ENCODE assay signal across 8 cellular contexts in genomic region chr12:630656-631632, GRCh38. TPM values are rescaled to one million over a fixed set of nuclear protein-coding genes. Genes with fewer than 3 reads are reported as not detected.
DNase-seq lines count a peak whose midpoint lies in the region; ATAC-seq and TF ChIP-seq lines count a peak whose summit lies in the region.

No MANE protein-coding gene starts in this region.

- no peaks in the 10 kb centered on the region for H3K79me2 ChIP-seq in OCI-LY3 (ENCODE audit: low read length)

- no peak overlapping the region for H3K4me3 Mint-ChIP-seq in mesothelial cell of epicardium

- peak overlapping the region; percentile 82 for H2AFZ ChIP-seq in OCI-LY3 (ENCODE audit: low read depth, low read length)

- H3K9ac ChIP-seq in OCI-LY3 (ENCODE audit: low read length) = peak overlapping the region; percentile 75

- H3K9me3 ChIP-seq in OCI-LY3 (ENCODE audit: insufficient read depth, low read length) (no peaks in the 10 kb centered on the region), HAP-1 (no peaks in the 10 kb centered on the region)

- peaks cover 30% of the 10 kb centered on the region for H3K4me1 ChIP-seq in OCI-LY3 (ENCODE audit: low read length)
- H3K4me1 ChIP-seq in HAP-1 = peaks cover 13% of the 10 kb centered on the region

- H3K9me3 Mint-ChIP-seq in mesothelial cell of epicardium = no peaks in the 10 kb centered on the region

- H4K20me1 ChIP-seq in OCI-LY3 (ENCODE audit: insufficient read depth, low read length) = no peaks in the 10 kb centered on the region

- H3K27ac ChIP-seq in OCI-LY3 (ENCODE audit: low read length) = peak overlapping the region; percentile 37

- TF ChIP-seq CTCF in GM12865 (IDR thresholded peaks at IDR 0.05; ENCODE audit: insufficient read depth, low read depth, low read length, missing control alignments) = no peak
- TF ChIP-seq CTCF in OCI-LY3 (IDR thresholded peaks at IDR 0.05; ENCODE audit: low read depth, low read length) = no peak
- no peak for TF ChIP-seq CTCF in mesothelial cell of epicardium (IDR thresholded peaks at IDR 0.05; ENCODE audit: unreplicated experiment)

- peaks cover 28% of the 10 kb centered on the region for H3K4me1 Mint-ChIP-seq in mesothelial cell of epicardium

- H3K4me3 ChIP-seq in GM12865 (ENCODE audit: low read depth, low read length) = peak overlapping the region; percentile 64
- peak overlapping the region; percentile 78 for H3K4me3 ChIP-seq in OCI-LY3 (ENCODE audit: low read length)
- H3K4me3 ChIP-seq in HAP-1 = no peak overlapping the region

- peak; percentile 93 for DNase-seq in GM12865 (ENCODE audit: low read depth)
- peak; percentile 38 for DNase-seq in activated gamma-delta T cell treated with anti-CD3 and anti-CD28 coated beads, Interleukin-2, amount 50 U/mL, for 16 hours (ENCODE audit: low read depth)
- no peak for DNase-seq in mesothelial cell of epicardium (ENCODE audit: low spot score in 2 of 2, unreplicated experiment in 2 of 2)
- DNase-seq in stimulated activated naive CD8-positive, alpha-beta T cell treated with anti-CD3 and anti-CD28 coated beads, Interleukin-15, Interleukin-2, amounts not matched to agents 100 U/mL and 50 U/mL, for 24 hours = peak; percentile 79
- DNase-seq in NCI-H2107 (lab: John Stamatoyannopoulos, UW) = no peak
- DNase-seq in HAP-1 (ENCODE audit: low spot score in 2 of 2) = no peak

- peak overlapping the region; percentile 70 for H3K4me2 ChIP-seq in OCI-LY3 (ENCODE audit: low read length)

- ATAC-seq in HG02588 (IDR thresholded peaks at IDR 0.05; ENCODE audit: unreplicated experiment) = peak; percentile 80
- ATAC-seq in stimulated activated naive CD8-positive, alpha-beta T cell treated with anti-CD3 and anti-CD28 coated beads, Interleukin-15, Interleukin-2, amounts not matched to agents 100 U/mL and 50 U/mL, for 24 hours = peak; percentile 96

- no peaks in the 10 kb centered on the region for H3K27me3 Mint-ChIP-seq in mesothelial cell of epicardium (ENCODE audit: low read depth)

- in situ Hi-C loops in HAP-1 (cut with MboI; ENCODE audit: low sequenced_read_pairs) = no loop called here

- H3K27me3 ChIP-seq in OCI-LY3 (ENCODE audit: low read depth, low read length) (no peaks in the 10 kb centered on the region), HAP-1 (ENCODE audit: low read depth) (no peaks in the 10 kb centered on the region)

- H3K36me3 ChIP-seq in OCI-LY3 (replicated peaks; ENCODE audit: low read depth, low read length) (no peaks in the 10 kb centered on the region), HAP-1 (replicated peaks) (no peaks in the 10 kb centered on the region)

- H3K36me3 Mint-ChIP-seq in mesothelial cell of epicardium = no peaks in the 10 kb centered on the region

- H3K27ac Mint-ChIP-seq in mesothelial cell of epicardium = peak overlapping the region; percentile 89

RNA-seq across cellular contexts. Expression of gene NINJ2, which starts 32.3 kb away (rescaled TPM):
- total RNA-seq in mesothelial cell of epicardium = 0.69 to 1.6 TPM (median 1.1 TPM) in 3 replicates

Comparison
In these comparisons a context has a peak if more than half of its experiments do, and no peak if none do; other contexts are left out.
1. DNase-seq: peak in GM12865 (single experiment), activated gamma-delta T cell treated with anti-CD3 and anti-CD28 coated beads, Interleukin-2, amount 50 U/mL, for 16 hours (single experiment) and stimulated activated naive CD8-positive, alpha-beta T cell treated with anti-CD3 and anti-CD28 coated beads, Interleukin-15, Interleukin-2, amounts not matched to agents 100 U/mL and 50 U/mL, for 24 hours (single experiment); none in mesothelial cell of epicardium (0 of 2), NCI-H2107 (single experiment) and HAP-1 (0 of 2).